Comparison of ENCODE assay signal across 9 cellular contexts in genomic region chr15:90336705-90337141, GRCh38. TPM values are rescaled to one million over a fixed set of nuclear protein-coding genes. Genes with fewer than 3 reads are reported as not detected.
A peak's percentile ranks its signal among the peaks of the same experiment; 100 is the strongest.
DNase-seq lines count a peak whose midpoint lies in the region; ATAC-seq and TF ChIP-seq lines count a peak whose summit lies in the region.
"Had no signal": no experiment of that assay in that cellular context is flagged by ENCODE, and none has a peak within 500 bp of the region (broad histone marks: within the 10 kb centered on the region; RNA-seq: fewer than 3 reads in every experiment).

No MANE protein-coding gene starts in this region.

- no peak for TF ChIP-seq POLR2A in Peyer's patch (IDR thresholded peaks at IDR 0.05)

- peaks cover 14% of the 10 kb centered on the region for H3F3A ChIP-seq in GM23248 (ENCODE audit: insufficient read depth)

- no peaks in the 10 kb centered on the region for H3K9me2 ChIP-seq in GM23248 (ENCODE audit: insufficient read depth)

- H3K4me3 ChIP-seq in GM23248 (no peak overlapping the region), Peyer's patch (no peak overlapping the region), epithelial cell of esophagus (ENCODE audit: low read length) (no peak overlapping the region)
- H3K4me3 ChIP-seq: dorsolateral prefrontal cortex had no signal

- no peaks in the 10 kb centered on the region for H3K79me2 ChIP-seq in GM23248 (ENCODE audit: insufficient read depth)

- H3K4me2 ChIP-seq in GM23248 (ENCODE audit: unreplicated experiment) = peak overlapping the region; percentile 29

- no peak overlapping the region for H3K9ac ChIP-seq in GM23248

- TF ChIP-seq CTCF in Peyer's patch (IDR thresholded peaks at IDR 0.05) (no peak), epithelial cell of esophagus (IDR thresholded peaks at IDR 0.05; ENCODE audit: insufficient read depth, low read depth, low read length, missing control alignments) (no peak)

- peak overlapping the region; percentile 39; the same call in 1 of the 2 replicates for H2AFZ ChIP-seq in GM23248

- DNase-seq in GM23248 (peak; percentile 75), Peyer's patch (peak in 2 of 3 donors; percentile 20 to 50), epithelial cell of esophagus (ENCODE audit: low read depth) (peak; percentile 96), renal cortical epithelial cell (ENCODE audit: low read depth) (peak; percentile 80), SHP77 treated with DMSO at 0.1 percent for 48 hours (lab: John Stamatoyannopoulos, UW) (no peak), germinal center (ENCODE audit: low spot score) (no peak)
- no peak for DNase-seq in activated CD4-positive, alpha-beta T cell treated with anti-CD3 and anti-CD28 coated beads, Interleukin-2, amount 50 U/mL, for 48 hours

- peaks cover 14% of the 10 kb centered on the region for H3K4me1 ChIP-seq in GM23248 (ENCODE audit: insufficient read depth)
- H3K4me1 ChIP-seq in Peyer's patch = peaks cover 0 to 12% (median 0%) of the 10 kb centered on the region in 4 donors

- WGBS in GM23248 (ENCODE audit: low coverage in 1 of 2, low lambda C conversion rate in 2 of 2, missing lambda C conversion rate in 2 of 2), 2 experiments = 48 to 50% methylated on average over 5 of the region's 5 CpGs

- no peaks in the 10 kb centered on the region for H4K20me1 ChIP-seq in GM23248 (ENCODE audit: insufficient read depth)

- H3K36me3 ChIP-seq in GM23248 (ENCODE audit: low read depth) = no peaks in the 10 kb centered on the region
- H3K36me3 ChIP-seq in Peyer's patch = no peaks in the 10 kb centered on the region

- no peaks in the 10 kb centered on the region for H3K9me3 ChIP-seq in GM23248 (ENCODE audit: low read depth)
- H3K9me3 ChIP-seq in Peyer's patch = no peaks in the 10 kb centered on the region

- H3K27ac ChIP-seq in GM23248 (peak overlapping the region; percentile 30), Peyer's patch (no peak overlapping the region)
- H3K27ac ChIP-seq: dorsolateral prefrontal cortex had no signal

- no peak for ATAC-seq in GM19452 (IDR thresholded peaks at IDR 0.05; ENCODE audit: unreplicated experiment)

- no peaks in the 10 kb centered on the region for H3K27me3 ChIP-seq in GM23248 (replicated peaks; ENCODE audit: insufficient read depth)
- no peaks in the 10 kb centered on the region for H3K27me3 ChIP-seq in Peyer's patch
- H3K27me3 ChIP-seq: dorsolateral prefrontal cortex had no signal

- in situ Hi-C loops in GM23248 (cut with MboI) = no loop called here

RNA-seq across cellular contexts. Expression of gene ZNF774, which starts 15.4 kb away (rescaled TPM):
- 0.22 and 0.51 TPM in 2 replicates for total RNA-seq in GM23248 (2014; rRNA removed; shearing (Covaris generic))
- 0.66 and 1.6 TPM in 2 replicates for polyA plus RNA-seq in GM23248 (2016; fragmentation: Nextera tagmentation; extraction: Ambion mirVana)
- total RNA-seq in Peyer's patch (10 to 100 TPM in 1 of 4 donors, 1 to 10 TPM in 3; 4.0 to 11.7 (median 8.7) TPM), renal cortical epithelial cell (2.4 and 3.9 TPM in 2 replicates)

RNA-seq across cellular contexts. Expression of gene IQGAP1, which starts 51.3 kb away (rescaled TPM):
- total RNA-seq in GM23248 (2014; rRNA removed; shearing (Covaris generic)) = 165 and 185 TPM in 2 replicates
- polyA plus RNA-seq in GM23248 (2016; fragmentation: Nextera tagmentation; extraction: Ambion mirVana) = 97.4 and 101 TPM in 2 replicates
- total RNA-seq in Peyer's patch (100 to 1,000 TPM; 162 to 334 (median 168) TPM), renal cortical epithelial cell (206 and 486 TPM in 2 replicates)

Comparison
In these comparisons a context has a peak if more than half of its experiments do, and no peak if none do; other contexts are left out.
1. DNase-seq: peak in GM23248 (single experiment), Peyer's patch (2 of 3), epithelial cell of esophagus (single experiment) and renal cortical epithelial cell (single experiment); none in SHP77 treated with DMSO at 0.1 percent for 48 hours (single experiment), germinal center (single experiment) and activated CD4-positive, alpha-beta T cell treated with anti-CD3 and anti-CD28 coated beads, Interleukin-2, amount 50 U/mL, for 48 hours (0 of 2).